Comparison of ENCODE assay signal across 1 cellular context in the genomic region with DNA sequence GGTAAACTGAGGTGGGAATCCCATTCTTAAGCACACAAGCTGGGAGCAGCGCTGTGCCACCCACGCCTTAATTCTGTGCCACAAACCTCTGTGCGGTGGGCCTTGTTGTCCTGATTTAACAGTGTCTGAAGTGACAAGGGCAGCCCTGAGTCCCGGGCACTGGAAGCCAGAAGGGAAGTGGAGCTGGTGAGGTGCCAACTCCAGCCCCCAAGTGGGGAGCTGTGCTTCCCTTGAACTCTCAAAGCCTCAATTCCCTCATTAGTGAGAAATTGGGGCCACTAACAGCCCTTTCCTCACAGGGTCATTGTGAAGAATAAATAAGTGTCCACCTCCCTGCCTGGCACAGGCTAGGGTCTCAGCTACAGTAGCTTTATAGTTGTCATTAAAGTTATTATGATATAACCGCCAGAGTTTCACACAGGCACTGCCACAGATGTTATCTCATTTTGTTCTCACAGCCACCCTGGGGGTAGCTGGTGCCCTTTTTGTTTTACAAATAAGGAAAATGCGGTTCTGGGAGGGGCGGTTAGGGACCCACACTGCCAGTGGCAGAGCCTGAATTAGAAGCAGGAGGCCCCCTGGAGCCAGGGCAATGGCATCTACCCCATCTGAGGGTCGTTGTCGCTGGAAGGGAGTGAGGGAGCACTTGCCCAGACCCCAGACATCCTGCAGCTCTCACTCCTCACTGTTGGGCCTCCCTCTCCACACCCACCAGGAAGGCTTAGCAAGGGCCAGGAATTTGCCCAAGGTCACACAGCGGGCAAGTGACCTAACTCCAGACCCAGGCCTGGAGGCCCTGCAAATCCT.
TF ChIP-seq lines count a peak whose summit lies in the region.

No MANE protein-coding gene starts in this region.

TF ChIP-seq in HEK293, 187 proteins besides CTCF, POLR2A, EP300 and RAD21 (continued from another document and continues in another):
- TF ChIP-seq, protein P1, sequence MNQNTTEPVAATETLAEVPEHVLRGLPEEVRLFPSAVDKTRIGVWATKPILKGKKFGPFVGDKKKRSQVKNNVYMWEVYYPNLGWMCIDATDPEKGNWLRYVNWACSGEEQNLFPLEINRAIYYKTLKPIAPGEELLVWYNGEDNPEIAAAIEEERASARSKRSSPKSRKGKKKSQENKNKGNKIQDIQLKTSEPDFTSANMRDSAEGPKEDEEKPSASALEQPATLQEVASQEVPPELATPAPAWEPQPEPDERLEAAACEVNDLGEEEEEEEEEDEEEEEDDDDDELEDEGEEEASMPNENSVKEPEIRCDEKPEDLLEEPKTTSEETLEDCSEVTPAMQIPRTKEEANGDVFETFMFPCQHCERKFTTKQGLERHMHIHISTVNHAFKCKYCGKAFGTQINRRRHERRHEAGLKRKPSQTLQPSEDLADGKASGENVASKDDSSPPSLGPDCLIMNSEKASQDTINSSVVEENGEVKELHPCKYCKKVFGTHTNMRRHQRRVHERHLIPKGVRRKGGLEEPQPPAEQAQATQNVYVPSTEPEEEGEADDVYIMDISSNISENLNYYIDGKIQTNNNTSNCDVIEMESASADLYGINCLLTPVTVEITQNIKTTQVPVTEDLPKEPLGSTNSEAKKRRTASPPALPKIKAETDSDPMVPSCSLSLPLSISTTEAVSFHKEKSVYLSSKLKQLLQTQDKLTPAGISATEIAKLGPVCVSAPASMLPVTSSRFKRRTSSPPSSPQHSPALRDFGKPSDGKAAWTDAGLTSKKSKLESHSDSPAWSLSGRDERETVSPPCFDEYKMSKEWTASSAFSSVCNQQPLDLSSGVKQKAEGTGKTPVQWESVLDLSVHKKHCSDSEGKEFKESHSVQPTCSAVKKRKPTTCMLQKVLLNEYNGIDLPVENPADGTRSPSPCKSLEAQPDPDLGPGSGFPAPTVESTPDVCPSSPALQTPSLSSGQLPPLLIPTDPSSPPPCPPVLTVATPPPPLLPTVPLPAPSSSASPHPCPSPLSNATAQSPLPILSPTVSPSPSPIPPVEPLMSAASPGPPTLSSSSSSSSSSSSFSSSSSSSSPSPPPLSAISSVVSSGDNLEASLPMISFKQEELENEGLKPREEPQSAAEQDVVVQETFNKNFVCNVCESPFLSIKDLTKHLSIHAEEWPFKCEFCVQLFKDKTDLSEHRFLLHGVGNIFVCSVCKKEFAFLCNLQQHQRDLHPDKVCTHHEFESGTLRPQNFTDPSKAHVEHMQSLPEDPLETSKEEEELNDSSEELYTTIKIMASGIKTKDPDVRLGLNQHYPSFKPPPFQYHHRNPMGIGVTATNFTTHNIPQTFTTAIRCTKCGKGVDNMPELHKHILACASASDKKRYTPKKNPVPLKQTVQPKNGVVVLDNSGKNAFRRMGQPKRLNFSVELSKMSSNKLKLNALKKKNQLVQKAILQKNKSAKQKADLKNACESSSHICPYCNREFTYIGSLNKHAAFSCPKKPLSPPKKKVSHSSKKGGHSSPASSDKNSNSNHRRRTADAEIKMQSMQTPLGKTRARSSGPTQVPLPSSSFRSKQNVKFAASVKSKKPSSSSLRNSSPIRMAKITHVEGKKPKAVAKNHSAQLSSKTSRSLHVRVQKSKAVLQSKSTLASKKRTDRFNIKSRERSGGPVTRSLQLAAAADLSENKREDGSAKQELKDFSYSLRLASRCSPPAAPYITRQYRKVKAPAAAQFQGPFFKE (tag by site-specific recombination; IDR thresholded peaks at IDR 0.05; ENCODE audit: borderline replicate concordance) = no peak
- TF ChIP-seq SP2 (tag by site-specific recombination; IDR thresholded peaks at IDR 0.05) = no peak
- no peak for TF ChIP-seq ZNF600 (tag by site-specific recombination; IDR thresholded peaks at IDR 0.05)
- peak; percentile 66; the same call in 1 of the 2 replicates for TF ChIP-seq ZBTB20 (tag by site-specific recombination; IDR thresholded peaks at IDR 0.05)
- TF ChIP-seq ZIC2 (tag by site-specific recombination; IDR thresholded peaks at IDR 0.05) = peak; percentile 55
- 0 out of 2 replicates have a peak, but pooled peaks have one; percentile 38 for TF ChIP-seq ZNF561 (tag by site-specific recombination; IDR thresholded peaks at IDR 0.05; ENCODE audit: borderline replicate concordance)
- TF ChIP-seq, protein P2, sequence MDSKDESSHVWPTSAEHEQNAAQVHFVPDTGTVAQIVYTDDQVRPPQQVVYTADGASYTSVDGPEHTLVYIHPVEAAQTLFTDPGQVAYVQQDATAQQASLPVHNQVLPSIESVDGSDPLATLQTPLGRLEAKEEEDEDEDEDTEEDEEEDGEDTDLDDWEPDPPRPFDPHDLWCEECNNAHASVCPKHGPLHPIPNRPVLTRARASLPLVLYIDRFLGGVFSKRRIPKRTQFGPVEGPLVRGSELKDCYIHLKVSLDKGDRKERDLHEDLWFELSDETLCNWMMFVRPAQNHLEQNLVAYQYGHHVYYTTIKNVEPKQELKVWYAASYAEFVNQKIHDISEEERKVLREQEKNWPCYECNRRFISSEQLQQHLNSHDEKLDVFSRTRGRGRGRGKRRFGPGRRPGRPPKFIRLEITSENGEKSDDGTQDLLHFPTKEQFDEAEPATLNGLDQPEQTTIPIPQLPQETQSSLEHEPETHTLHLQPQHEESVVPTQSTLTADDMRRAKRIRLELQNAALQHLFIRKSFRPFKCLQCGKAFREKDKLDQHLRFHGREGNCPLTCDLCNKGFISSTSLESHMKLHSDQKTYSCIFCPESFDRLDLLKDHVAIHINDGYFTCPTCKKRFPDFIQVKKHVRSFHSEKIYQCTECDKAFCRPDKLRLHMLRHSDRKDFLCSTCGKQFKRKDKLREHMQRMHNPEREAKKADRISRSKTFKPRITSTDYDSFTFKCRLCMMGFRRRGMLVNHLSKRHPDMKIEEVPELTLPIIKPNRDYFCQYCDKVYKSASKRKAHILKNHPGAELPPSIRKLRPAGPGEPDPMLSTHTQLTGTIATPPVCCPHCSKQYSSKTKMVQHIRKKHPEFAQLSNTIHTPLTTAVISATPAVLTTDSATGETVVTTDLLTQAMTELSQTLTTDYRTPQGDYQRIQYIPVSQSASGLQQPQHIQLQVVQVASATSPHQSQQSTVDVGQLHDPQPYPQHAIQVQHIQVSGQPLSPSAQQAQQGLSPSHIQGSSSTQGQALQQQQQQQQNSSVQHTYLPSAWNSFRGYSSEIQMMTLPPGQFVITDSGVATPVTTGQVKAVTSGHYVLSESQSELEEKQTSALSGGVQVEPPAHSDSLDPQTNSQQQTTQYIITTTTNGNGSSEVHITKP (tag by site-specific recombination; IDR thresholded peaks at IDR 0.05) = peak; percentile 17; the same call in 1 of the 2 replicates
- TF ChIP-seq ZNF221 (tag by site-specific recombination; IDR thresholded peaks at IDR 0.05; ENCODE audit: borderline replicate concordance) = no peak
- TF ChIP-seq, protein P3, sequence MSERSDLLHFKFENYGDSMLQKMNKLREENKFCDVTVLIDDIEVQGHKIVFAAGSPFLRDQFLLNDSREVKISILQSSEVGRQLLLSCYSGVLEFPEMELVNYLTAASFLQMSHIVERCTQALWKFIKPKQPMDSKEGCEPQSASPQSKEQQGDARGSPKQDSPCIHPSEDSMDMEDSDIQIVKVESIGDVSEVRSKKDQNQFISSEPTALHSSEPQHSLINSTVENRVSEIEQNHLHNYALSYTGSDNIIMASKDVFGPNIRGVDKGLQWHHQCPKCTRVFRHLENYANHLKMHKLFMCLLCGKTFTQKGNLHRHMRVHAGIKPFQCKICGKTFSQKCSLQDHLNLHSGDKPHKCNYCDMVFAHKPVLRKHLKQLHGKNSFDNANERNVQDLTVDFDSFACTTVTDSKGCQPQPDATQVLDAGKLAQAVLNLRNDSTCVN (tag by site-specific recombination; optimal IDR thresholded peaks at IDR 0.05) = no peak
- no peak for TF ChIP-seq PRDM1 (tag by site-specific recombination; IDR thresholded peaks at IDR 0.05)
- no peak for TF ChIP-seq ZNF707 (tag by site-specific recombination; IDR thresholded peaks at IDR 0.05)
- no peak for TF ChIP-seq KLF1 (tag by site-specific recombination; IDR thresholded peaks at IDR 0.05)
- peak; percentile 65 for TF ChIP-seq ZBTB8A (tag by site-specific recombination; IDR thresholded peaks at IDR 0.05)
- no peak for TF ChIP-seq ZNF112 (tag by site-specific recombination; IDR thresholded peaks at IDR 0.05)
- TF ChIP-seq ZBTB48 (tag by site-specific recombination; IDR thresholded peaks at IDR 0.05) = peak; percentile 85
- no peak for TF ChIP-seq ZNF174 (tag by site-specific recombination; IDR thresholded peaks at IDR 0.05)
- no peak for TF ChIP-seq ZNF791 (tag by site-specific recombination; IDR thresholded peaks at IDR 0.05)
- TF ChIP-seq ZNF146 (tag by site-specific recombination; IDR thresholded peaks at IDR 0.05) = no peak
- no peak for TF ChIP-seq ZNF670 (tag by site-specific recombination; IDR thresholded peaks at IDR 0.05; ENCODE audit: low read depth)
- TF ChIP-seq, protein P4, sequence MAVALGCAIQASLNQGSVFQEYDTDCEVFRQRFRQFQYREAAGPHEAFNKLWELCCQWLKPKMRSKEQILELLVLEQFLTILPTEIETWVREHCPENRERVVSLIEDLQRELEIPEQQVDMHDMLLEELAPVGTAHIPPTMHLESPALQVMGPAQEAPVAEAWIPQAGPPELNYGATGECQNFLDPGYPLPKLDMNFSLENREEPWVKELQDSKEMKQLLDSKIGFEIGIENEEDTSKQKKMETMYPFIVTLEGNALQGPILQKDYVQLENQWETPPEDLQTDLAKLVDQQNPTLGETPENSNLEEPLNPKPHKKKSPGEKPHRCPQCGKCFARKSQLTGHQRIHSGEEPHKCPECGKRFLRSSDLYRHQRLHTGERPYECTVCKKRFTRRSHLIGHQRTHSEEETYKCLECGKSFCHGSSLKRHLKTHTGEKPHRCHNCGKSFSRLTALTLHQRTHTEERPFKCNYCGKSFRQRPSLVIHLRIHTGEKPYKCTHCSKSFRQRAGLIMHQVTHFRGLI (tag by site-specific recombination; IDR thresholded peaks at IDR 0.05) = no peak
- TF ChIP-seq ZNF571 (tag by site-specific recombination; IDR thresholded peaks at IDR 0.05) = no peak
- TF ChIP-seq, protein P5, sequence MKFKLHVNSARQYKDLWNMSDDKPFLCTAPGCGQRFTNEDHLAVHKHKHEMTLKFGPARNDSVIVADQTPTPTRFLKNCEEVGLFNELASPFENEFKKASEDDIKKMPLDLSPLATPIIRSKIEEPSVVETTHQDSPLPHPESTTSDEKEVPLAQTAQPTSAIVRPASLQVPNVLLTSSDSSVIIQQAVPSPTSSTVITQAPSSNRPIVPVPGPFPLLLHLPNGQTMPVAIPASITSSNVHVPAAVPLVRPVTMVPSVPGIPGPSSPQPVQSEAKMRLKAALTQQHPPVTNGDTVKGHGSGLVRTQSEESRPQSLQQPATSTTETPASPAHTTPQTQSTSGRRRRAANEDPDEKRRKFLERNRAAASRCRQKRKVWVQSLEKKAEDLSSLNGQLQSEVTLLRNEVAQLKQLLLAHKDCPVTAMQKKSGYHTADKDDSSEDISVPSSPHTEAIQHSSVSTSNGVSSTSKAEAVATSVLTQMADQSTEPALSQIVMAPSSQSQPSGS (tag by site-specific recombination; IDR thresholded peaks at IDR 0.05; ENCODE audit: low read depth) = no peak
- no peak for TF ChIP-seq ZNF768 (tag by site-specific recombination; IDR thresholded peaks at IDR 0.05)
- TF ChIP-seq ZNF155 (tag by site-specific recombination; IDR thresholded peaks at IDR 0.05) = no peak
- no peak for TF ChIP-seq GLIS2 (tag by site-specific recombination; IDR thresholded peaks at IDR 0.05)
- peak; percentile 77 for TF ChIP-seq OSR2 (tag by site-specific recombination; IDR thresholded peaks at IDR 0.05)
- TF ChIP-seq, protein P6, sequence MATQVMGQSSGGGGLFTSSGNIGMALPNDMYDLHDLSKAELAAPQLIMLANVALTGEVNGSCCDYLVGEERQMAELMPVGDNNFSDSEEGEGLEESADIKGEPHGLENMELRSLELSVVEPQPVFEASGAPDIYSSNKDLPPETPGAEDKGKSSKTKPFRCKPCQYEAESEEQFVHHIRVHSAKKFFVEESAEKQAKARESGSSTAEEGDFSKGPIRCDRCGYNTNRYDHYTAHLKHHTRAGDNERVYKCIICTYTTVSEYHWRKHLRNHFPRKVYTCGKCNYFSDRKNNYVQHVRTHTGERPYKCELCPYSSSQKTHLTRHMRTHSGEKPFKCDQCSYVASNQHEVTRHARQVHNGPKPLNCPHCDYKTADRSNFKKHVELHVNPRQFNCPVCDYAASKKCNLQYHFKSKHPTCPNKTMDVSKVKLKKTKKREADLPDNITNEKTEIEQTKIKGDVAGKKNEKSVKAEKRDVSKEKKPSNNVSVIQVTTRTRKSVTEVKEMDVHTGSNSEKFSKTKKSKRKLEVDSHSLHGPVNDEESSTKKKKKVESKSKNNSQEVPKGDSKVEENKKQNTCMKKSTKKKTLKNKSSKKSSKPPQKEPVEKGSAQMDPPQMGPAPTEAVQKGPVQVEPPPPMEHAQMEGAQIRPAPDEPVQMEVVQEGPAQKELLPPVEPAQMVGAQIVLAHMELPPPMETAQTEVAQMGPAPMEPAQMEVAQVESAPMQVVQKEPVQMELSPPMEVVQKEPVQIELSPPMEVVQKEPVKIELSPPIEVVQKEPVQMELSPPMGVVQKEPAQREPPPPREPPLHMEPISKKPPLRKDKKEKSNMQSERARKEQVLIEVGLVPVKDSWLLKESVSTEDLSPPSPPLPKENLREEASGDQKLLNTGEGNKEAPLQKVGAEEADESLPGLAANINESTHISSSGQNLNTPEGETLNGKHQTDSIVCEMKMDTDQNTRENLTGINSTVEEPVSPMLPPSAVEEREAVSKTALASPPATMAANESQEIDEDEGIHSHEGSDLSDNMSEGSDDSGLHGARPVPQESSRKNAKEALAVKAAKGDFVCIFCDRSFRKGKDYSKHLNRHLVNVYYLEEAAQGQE (tag by site-specific recombination; IDR thresholded peaks at IDR 0.05) = no peak
- no peak for TF ChIP-seq ZNF548 (tag by site-specific recombination; IDR thresholded peaks at IDR 0.05)
- no peak for TF ChIP-seq ZNF211 (tag by site-specific recombination; IDR thresholded peaks at IDR 0.05; ENCODE audit: low read depth)
- TF ChIP-seq ZNF626 (tag by site-specific recombination; IDR thresholded peaks at IDR 0.05) = no peak
- peak; percentile 70 for TF ChIP-seq FEZF1 (tag by site-specific recombination; IDR thresholded peaks at IDR 0.05)
- TF ChIP-seq SCRT2 (tag by site-specific recombination; IDR thresholded peaks at IDR 0.05) = no peak
- TF ChIP-seq, protein P7, sequence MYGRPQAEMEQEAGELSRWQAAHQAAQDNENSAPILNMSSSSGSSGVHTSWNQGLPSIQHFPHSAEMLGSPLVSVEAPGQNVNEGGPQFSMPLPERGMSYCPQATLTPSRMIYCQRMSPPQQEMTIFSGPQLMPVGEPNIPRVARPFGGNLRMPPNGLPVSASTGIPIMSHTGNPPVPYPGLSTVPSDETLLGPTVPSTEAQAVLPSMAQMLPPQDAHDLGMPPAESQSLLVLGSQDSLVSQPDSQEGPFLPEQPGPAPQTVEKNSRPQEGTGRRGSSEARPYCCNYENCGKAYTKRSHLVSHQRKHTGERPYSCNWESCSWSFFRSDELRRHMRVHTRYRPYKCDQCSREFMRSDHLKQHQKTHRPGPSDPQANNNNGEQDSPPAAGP (tag by site-specific recombination; IDR thresholded peaks at IDR 0.05) = no peak
- no peak for TF ChIP-seq ZNF157 (tag by site-specific recombination; IDR thresholded peaks at IDR 0.05)
- no peak for TF ChIP-seq ZNF837 (tag by site-specific recombination; IDR thresholded peaks at IDR 0.05)
- TF ChIP-seq, protein P8, sequence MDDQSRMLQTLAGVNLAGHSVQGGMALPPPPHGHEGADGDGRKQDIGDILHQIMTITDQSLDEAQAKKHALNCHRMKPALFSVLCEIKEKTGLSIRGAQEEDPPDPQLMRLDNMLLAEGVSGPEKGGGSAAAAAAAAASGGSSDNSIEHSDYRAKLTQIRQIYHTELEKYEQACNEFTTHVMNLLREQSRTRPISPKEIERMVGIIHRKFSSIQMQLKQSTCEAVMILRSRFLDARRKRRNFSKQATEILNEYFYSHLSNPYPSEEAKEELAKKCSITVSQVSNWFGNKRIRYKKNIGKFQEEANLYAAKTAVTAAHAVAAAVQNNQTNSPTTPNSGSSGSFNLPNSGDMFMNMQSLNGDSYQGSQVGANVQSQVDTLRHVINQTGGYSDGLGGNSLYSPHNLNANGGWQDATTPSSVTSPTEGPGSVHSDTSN (CRISPR knock-in tag; IDR thresholded peaks at IDR 0.05) = no peak
- TF ChIP-seq ZNF48 (tag by site-specific recombination; IDR thresholded peaks at IDR 0.05) = no peak
